ENCODE assay signal across 1 cellular context in genomic region chr11:116860303-116860702, GRCh38.
TF ChIP-seq lines count a peak whose summit lies in the region.

No MANE protein-coding gene starts in this region.

TF ChIP-seq in K562, 482 proteins besides CTCF, POLR2A, EP300 and RAD21:
- TF ChIP-seq FOXK2 (conservative IDR thresholded peaks at IDR 0.05 in 1 of 2, IDR thresholded peaks at IDR 0.05 in 1 of 2; ENCODE audit: low read depth in 2 of 2) = no peak
- TF ChIP-seq FOSL1 (tag; conservative IDR thresholded peaks at IDR 0.05) = peak; percentile 34; the same call in 1 of the 2 replicates
- TF ChIP-seq CEBPB (tag; IDR thresholded peaks at IDR 0.05) = 0 out of 2 replicates have a peak, but pooled peaks have one; percentile 24
- TF ChIP-seq MYC (IDR thresholded peaks at IDR 0.05; ENCODE audit: low read depth, low read length) = peak; percentile 64
- TF ChIP-seq MYC (CRISPR knock-in tag; IDR thresholded peaks at IDR 0.05; ENCODE audit: borderline replicate concordance, low read depth) = no peak
- TF ChIP-seq PRDM10 (IDR thresholded peaks at IDR 0.05; ENCODE audit: partially characterized antibody) = peak; percentile 55
- peak; percentile 45; the same call in 1 of the 2 replicates for TF ChIP-seq L3MBTL2 (IDR thresholded peaks at IDR 0.05)
- peak; percentile 59 for TF ChIP-seq EGR1 (conservative IDR thresholded peaks at IDR 0.05)
- TF ChIP-seq MNT (conservative IDR thresholded peaks at IDR 0.05) = peak; percentile 49 to 61; a peak in 3 of 4 replicates
- TF ChIP-seq, protein P1, sequence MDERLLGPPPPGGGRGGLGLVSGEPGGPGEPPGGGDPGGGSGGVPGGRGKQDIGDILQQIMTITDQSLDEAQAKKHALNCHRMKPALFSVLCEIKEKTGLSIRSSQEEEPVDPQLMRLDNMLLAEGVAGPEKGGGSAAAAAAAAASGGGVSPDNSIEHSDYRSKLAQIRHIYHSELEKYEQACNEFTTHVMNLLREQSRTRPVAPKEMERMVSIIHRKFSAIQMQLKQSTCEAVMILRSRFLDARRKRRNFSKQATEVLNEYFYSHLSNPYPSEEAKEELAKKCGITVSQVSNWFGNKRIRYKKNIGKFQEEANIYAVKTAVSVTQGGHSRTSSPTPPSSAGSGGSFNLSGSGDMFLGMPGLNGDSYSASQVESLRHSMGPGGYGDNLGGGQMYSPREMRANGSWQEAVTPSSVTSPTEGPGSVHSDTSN (CRISPR knock-in tag; IDR thresholded peaks at IDR 0.05; ENCODE audit: low read depth) = no peak
- TF ChIP-seq, protein P1 (tag; conservative IDR thresholded peaks at IDR 0.05; ENCODE audit: low read depth) = no peak
- 0 out of 2 replicates have a peak, but pooled peaks have one; percentile 2 for TF ChIP-seq JUND (IDR thresholded peaks at IDR 0.05; ENCODE audit: borderline replicate concordance, low read depth, low read length)
- TF ChIP-seq JUND (tag; IDR thresholded peaks at IDR 0.05; ENCODE audit: borderline replicate concordance, low read depth, low read length) = no peak; the same call in 2 of the 3 replicates
